Comparison of ENCODE assay signal across 19 cellular contexts in genomic region chr13:93716623-93717022, GRCh38.
DNase-seq lines count a peak whose midpoint lies in the region; ATAC-seq and TF ChIP-seq lines count a peak whose summit lies in the region.
"Had no signal": no experiment of that assay in that cellular context is flagged by ENCODE, and none has a peak within 500 bp of the region (broad histone marks: within the 10 kb centered on the region; RNA-seq: fewer than 3 reads in every experiment).

No MANE protein-coding gene starts in this region.

- no peak overlapping the region for H3K4me3 ChIP-seq in PC-3 (ENCODE audit: low read length)
- no peak overlapping the region for H3K4me3 ChIP-seq in epithelial cell of esophagus (ENCODE audit: low read length)
- H3K4me3 ChIP-seq in SK-N-SH (ENCODE audit: low read depth in 2 of 2, low read length in 1 of 2): no peak overlapping the region
- H3K4me3 ChIP-seq: BLaER1 had no signal

- no peaks in the 10 kb centered on the region for H4K20me1 ChIP-seq in PC-3 (ENCODE audit: low read length)
- H4K20me1 ChIP-seq in SK-N-SH (ENCODE audit: insufficient read depth): no peaks in the 10 kb centered on the region
- H4K20me1 ChIP-seq: BLaER1 had no signal

- ATAC-seq in PC-3 (peak; percentile 92), HG02840 (IDR thresholded peaks at IDR 0.05; ENCODE audit: low FRiP score, unreplicated experiment) (no peak), HG03025 (IDR thresholded peaks at IDR 0.05; ENCODE audit: low FRiP score, unreplicated experiment) (no peak)
- ATAC-seq: CD8-positive, alpha-beta T cell had no signal

- no peaks in the 10 kb centered on the region for H3F3A ChIP-seq in PC-3 (ENCODE audit: low read length, unreplicated experiment)
- H3F3A ChIP-seq in SK-N-SH (replicated peaks; ENCODE audit: insufficient read depth): no peaks in the 10 kb centered on the region

- H3K27me3 ChIP-seq in PC-3 (ENCODE audit: low read length): no peaks in the 10 kb centered on the region
- H3K27me3 ChIP-seq in SK-N-SH (ENCODE audit: insufficient read depth): no peaks in the 10 kb centered on the region
- H3K27me3 ChIP-seq: BLaER1 had no signal

- no peaks in the 10 kb centered on the region for H3K79me2 ChIP-seq in PC-3 (ENCODE audit: low read length)
- H3K79me2 ChIP-seq in SK-N-SH (ENCODE audit: insufficient read depth): no peaks in the 10 kb centered on the region

- H3K9me3 ChIP-seq in PC-3 (ENCODE audit: low read length) (no peaks in the 10 kb centered on the region), SK-N-SH (0 out of 2 replicates have a peak, but pooled peaks cover 11% of the 10 kb centered on the region)
- H3K9me3 ChIP-seq: Caco-2 had no signal

- CTCF ChIA-PET in PC-3 (lab: Charles Lee): no interaction called here
- CTCF ChIA-PET in SK-N-SH (lab: Yijun Ruan, JAX): no interaction called here

- intact Hi-C loops in PC-3 (cut with micrococcal nuclease): no loop called here

- TF ChIP-seq EP300 in SK-N-SH (IDR thresholded peaks at IDR 0.05; ENCODE audit: borderline replicate concordance in 1 of 2, low read depth in 1 of 2, low read length in 1 of 2): no peak

- POLR2A ChIA-PET in PC-3 (lab: Charles Lee; ENCODE audit: unreplicated experiment): no interaction called here
- POLR2A ChIA-PET in SK-N-SH (lab: Yijun Ruan, JAX): no interaction called here

- TF ChIP-seq RAD21 in SK-N-SH (IDR thresholded peaks at IDR 0.05; ENCODE audit: low read length): no peak

- no TSS peak for BruUV-seq in PC-3 (replicated peaks; lab: Mats Ljungman, UMichigan)

- peak; percentile 58 for DNase-seq in ELR (ENCODE audit: low read depth)
- peak; percentile 60 for DNase-seq in HCEC 1CT
- peak; percentile 55 for DNase-seq in PC-3
- DNase-seq in epithelial cell of esophagus (ENCODE audit: low read depth): peak; percentile 21
- no peak for DNase-seq in SK-N-SH
- no peak for DNase-seq in foreskin melanocyte
- DNase-seq: Caco-2; CD4-positive, CD25-positive, alpha-beta regulatory T cell; CD8-positive, alpha-beta T cell; DMS153; DND-41; GF-D8; H9; HFFc6 had no signal

- TF ChIP-seq CTCF in PC-3 (conservative IDR thresholded peaks at IDR 0.05; ENCODE audit: low read depth, low read length): no peak
- TF ChIP-seq CTCF in epithelial cell of esophagus (IDR thresholded peaks at IDR 0.05; ENCODE audit: insufficient read depth, low read depth, low read length, missing control alignments): no peak
- no peak for TF ChIP-seq CTCF in SK-N-SH (IDR thresholded peaks at IDR 0.05)

- H3K4me1 ChIP-seq in PC-3 (ENCODE audit: insufficient read depth, low read length) (peaks cover 20% of the 10 kb centered on the region), SK-N-SH (ENCODE audit: control insufficient read depth in 1 of 2, insufficient read depth in 2 of 2, low read depth in 1 of 2, low read length in 1 of 2) (no peaks in the 10 kb centered on the region; a peak in 1 of 4 replicates)
- H3K4me1 ChIP-seq: BLaER1, Caco-2 had no signal

- no peaks in the 10 kb centered on the region for H3K36me3 ChIP-seq in PC-3 (ENCODE audit: low read depth, low read length)
- H3K36me3 ChIP-seq in SK-N-SH (replicated peaks in 1 of 2; ENCODE audit: control insufficient read depth in 1 of 2, insufficient read depth in 2 of 2, low read length in 1 of 2): no peaks in the 10 kb centered on the region
- H3K36me3 ChIP-seq: BLaER1 had no signal

- H3K9ac ChIP-seq in PC-3 (ENCODE audit: low read length) (no peak overlapping the region), SK-N-SH (no peak overlapping the region)
- H3K9ac ChIP-seq: BLaER1 had no signal

- H3K27ac ChIP-seq in PC-3 (ENCODE audit: low read length) (peak overlapping the region; percentile 30; the same call in 1 of the 2 replicates), SK-N-SH (ENCODE audit: low read depth in 2 of 2, low read length in 1 of 2) (no peak overlapping the region)
- H3K27ac ChIP-seq: 22Rv1, BLaER1, C4-2B had no signal

- H2AFZ ChIP-seq in PC-3 (ENCODE audit: low read length) (no peak overlapping the region), SK-N-SH (ENCODE audit: low read depth) (no peak overlapping the region)

- no peaks in the 10 kb centered on the region for H3K9me2 ChIP-seq in PC-3 (replicated peaks; ENCODE audit: low read length)
- H3K9me2 ChIP-seq in SK-N-SH: no peaks in the 10 kb centered on the region

- H3K4me2 ChIP-seq in PC-3 (ENCODE audit: low read length): no peak overlapping the region
- H3K4me2 ChIP-seq in SK-N-SH: no peak overlapping the region
- H3K4me2 ChIP-seq: BLaER1 had no signal

TF ChIP-seq in SK-N-SH, 30 proteins besides CTCF, POLR2A, EP300 and RAD21:
- no peak for TF ChIP-seq RCOR1 (IDR thresholded peaks at IDR 0.05; ENCODE audit: low read length)
- no peak for TF ChIP-seq POLR2AphosphoS5 (IDR thresholded peaks at IDR 0.05; ENCODE audit: low read depth, low read length)
- no peak for TF ChIP-seq EZH2phosphoT487 (IDR thresholded peaks at IDR 0.05; ENCODE audit: borderline replicate concordance, low read depth)
- no peak for TF ChIP-seq FOSL2 (IDR thresholded peaks at IDR 0.05; ENCODE audit: borderline replicate concordance, low read depth)
- no peak for TF ChIP-seq TCF12 (IDR thresholded peaks at IDR 0.05)
- TF ChIP-seq GABPA (IDR thresholded peaks at IDR 0.05; ENCODE audit: low read depth): no peak
- no peak for TF ChIP-seq FOXJ3 (CRISPR knock-in tag; IDR thresholded peaks at IDR 0.05)
- TF ChIP-seq YY1 (IDR thresholded peaks at IDR 0.05; ENCODE audit: low read depth): no peak
- no peak for TF ChIP-seq MXI1 (IDR thresholded peaks at IDR 0.05; ENCODE audit: low read depth, low read length)

Comparison
In these comparisons a context has a peak if more than half of its experiments do, and no peak if none do; other contexts are left out.
1. DNase-seq: peak in ELR (single experiment), HCEC 1CT (single experiment), PC-3 (single experiment) and epithelial cell of esophagus (single experiment); none in SK-N-SH (single experiment) and foreskin melanocyte (single experiment).